Comparison of ENCODE assay signal across 11 cellular contexts in the genomic region with DNA sequence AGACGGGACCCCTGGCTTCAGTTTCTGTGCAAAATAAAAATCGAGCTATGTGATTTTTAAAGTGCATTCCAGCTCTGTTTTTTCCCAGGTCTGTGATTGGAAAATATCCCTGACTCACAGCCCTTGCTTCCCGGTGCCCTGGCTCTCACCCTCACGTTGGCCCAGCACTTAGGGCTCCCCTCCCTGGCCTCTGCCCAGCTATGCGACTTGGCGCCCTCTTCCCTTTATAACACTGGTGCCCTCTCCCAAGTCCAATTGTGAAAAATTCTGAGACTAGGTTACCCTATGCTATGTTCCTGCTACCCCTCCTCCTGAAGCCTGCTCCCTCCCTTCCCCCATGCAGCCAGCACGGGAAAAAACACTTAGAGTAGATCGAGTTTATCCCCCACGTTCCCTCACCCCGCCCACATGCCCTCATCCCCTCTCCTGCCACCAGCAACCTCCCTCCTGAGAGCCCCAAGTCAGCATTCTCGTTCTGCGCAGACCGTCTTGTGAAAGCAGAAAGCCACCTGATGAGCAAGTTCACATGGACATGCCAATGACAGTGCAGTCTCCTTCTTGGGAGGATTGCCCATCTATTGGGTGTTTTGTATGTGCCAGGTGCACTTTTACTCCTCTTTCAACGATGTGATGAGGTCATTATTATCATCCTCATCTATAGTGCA.
DNase-seq lines count a peak whose midpoint lies in the region; ATAC-seq and TF ChIP-seq lines count a peak whose summit lies in the region.
"Had no signal": no experiment of that assay in that cellular context is flagged by ENCODE, and none has a peak within 500 bp of the region (broad histone marks: within the 10 kb centered on the region; RNA-seq: fewer than 3 reads in every experiment).

No MANE protein-coding gene starts in this region.

- H3K27me3 ChIP-seq in right atrium auricular region (no peaks in the 10 kb centered on the region), skeletal muscle tissue (ENCODE audit: control insufficient read depth in 3 of 3, insufficient read depth in 3 of 3, low read length in 3 of 3) (peaks cover 0 to 2% (median 0%) of the 10 kb centered on the region in 3 donors)
- H3K27me3 ChIP-seq in CD4-positive, alpha-beta memory T cell (ENCODE audit: insufficient read depth, low read length): no peaks in the 10 kb centered on the region

- no peak overlapping the region for H3K4me3 ChIP-seq in right atrium auricular region
- peak overlapping the region in 2 of 3 donors; percentile 4 to 31 for H3K4me3 ChIP-seq in skeletal muscle tissue (ENCODE audit: low read length in 3 of 3)
- H3K4me3 ChIP-seq in CD4-positive, alpha-beta memory T cell (ENCODE audit: low read length in 2 of 2): no peak overlapping the region

- peaks cover 0 to 38% of the 10 kb centered on the region in 2 donors for H3K4me1 ChIP-seq in right atrium auricular region
- peaks cover 9 to 22% (median 9%) of the 10 kb centered on the region in 3 donors for H3K4me1 ChIP-seq in skeletal muscle tissue (ENCODE audit: control insufficient read depth in 3 of 3, insufficient read depth in 3 of 3, low read length in 3 of 3)
- H3K4me1 ChIP-seq in CD4-positive, alpha-beta memory T cell (ENCODE audit: insufficient read depth, low read length): no peaks in the 10 kb centered on the region

- H3K9me3 ChIP-seq in right atrium auricular region: no peaks in the 10 kb centered on the region
- H3K9me3 ChIP-seq in skeletal muscle tissue (ENCODE audit: control insufficient read depth in 3 of 3, low read length in 3 of 3): no peaks in the 10 kb centered on the region
- no peaks in the 10 kb centered on the region for H3K9me3 ChIP-seq in CD4-positive, alpha-beta memory T cell (ENCODE audit: control insufficient read depth in 1 of 2, low read length in 2 of 2)

- peaks cover 2% of the 10 kb centered on the region in 2 donors for H3K27me3 Mint-ChIP-seq in CD4-positive, alpha-beta memory T cell
- peaks cover 0 to 5% of the 10 kb centered on the region in 2 donors for H3K27me3 Mint-ChIP-seq in natural killer cell (ENCODE audit: low read depth in 2 of 2)

- H3K36me3 ChIP-seq in right atrium auricular region: no peaks in the 10 kb centered on the region
- H3K36me3 ChIP-seq in skeletal muscle tissue (ENCODE audit: control insufficient read depth in 3 of 3, insufficient read depth in 3 of 3, low read length in 3 of 3): no peaks in the 10 kb centered on the region
- no peaks in the 10 kb centered on the region for H3K36me3 ChIP-seq in CD4-positive, alpha-beta memory T cell (ENCODE audit: insufficient read depth, low read length)

- POLR2A ChIA-PET in CD4-positive, alpha-beta memory T cell (lab: Charles Lee; ENCODE audit: partially characterized antibody): no interaction called here

- H3K9ac ChIP-seq in skeletal muscle tissue (ENCODE audit: low read depth in 1 of 3, low read length in 3 of 3): peak overlapping the region in 1 of 3 donors; percentile 21

- ATAC-seq in natural killer cell (no peak), HG02981 (IDR thresholded peaks at IDR 0.05; ENCODE audit: unreplicated experiment) (no peak)

- TF ChIP-seq CTCF in right atrium auricular region (IDR thresholded peaks at IDR 0.05) (no peak), natural killer cell (IDR thresholded peaks at IDR 0.05) (no peak)

- H3K27ac Mint-ChIP-seq in CD4-positive, alpha-beta memory T cell: no peak overlapping the region
- H3K27ac Mint-ChIP-seq in natural killer cell: no peak overlapping the region

- peak; percentile 23 for DNase-seq in H4 (ENCODE audit: low spot score)
- peak; percentile 74 for DNase-seq in SW480 (ENCODE audit: low spot score)
- DNase-seq in right atrium auricular region (ENCODE audit: low spot score): peak; percentile 60
- no peak for DNase-seq in CD4-positive, alpha-beta memory T cell
- no peak for DNase-seq in foreskin melanocyte
- DNase-seq in natural killer cell: no peak
- DNase-seq: cerebellar nuclear complex, NCI-H510A, small intestine had no signal

- H3K9me3 Mint-ChIP-seq in CD4-positive, alpha-beta memory T cell: no peaks in the 10 kb centered on the region
- H3K9me3 Mint-ChIP-seq in natural killer cell: no peaks in the 10 kb centered on the region

- H3K36me3 Mint-ChIP-seq in CD4-positive, alpha-beta memory T cell: no peaks in the 10 kb centered on the region
- H3K36me3 Mint-ChIP-seq in natural killer cell: no peaks in the 10 kb centered on the region

- CTCF ChIA-PET in CD4-positive, alpha-beta memory T cell (lab: Charles Lee; ENCODE audit: partially characterized antibody): no interaction called here

- no peaks in the 10 kb centered on the region for H3K4me1 Mint-ChIP-seq in CD4-positive, alpha-beta memory T cell
- H3K4me1 Mint-ChIP-seq in natural killer cell: peaks cover 0 to 6% of the 10 kb centered on the region in 2 donors

- H3K27ac ChIP-seq in right atrium auricular region (no peak overlapping the region), skeletal muscle tissue (ENCODE audit: low read depth, low read length) (no peak overlapping the region)
- H3K27ac ChIP-seq in CD4-positive, alpha-beta memory T cell (ENCODE audit: low read depth, low read length): no peak overlapping the region

- H3K4me3 Mint-ChIP-seq in CD4-positive, alpha-beta memory T cell: no peak overlapping the region
- no peak overlapping the region for H3K4me3 Mint-ChIP-seq in natural killer cell

- intact Hi-C loops in CD4-positive, alpha-beta memory T cell (cut with micrococcal nuclease): no loop called here
- intact Hi-C loops in natural killer cell (cut with micrococcal nuclease): no loop called here

Comparison
In these comparisons a context has a peak if more than half of its experiments do, and no peak if none do; other contexts are left out.
1. DNase-seq: peak in H4 (single experiment), SW480 (single experiment) and right atrium auricular region (single experiment); none in CD4-positive, alpha-beta memory T cell (0 of 5), foreskin melanocyte (single experiment) and natural killer cell (single experiment).
2. H3K4me3 ChIP-seq: peak in skeletal muscle tissue (2 of 3); none in right atrium auricular region (0 of 2) and CD4-positive, alpha-beta memory T cell (0 of 2).